14 cellular contexts compared by ENCODE assay signal in genomic region chr6:94071835-94072234, GRCh38.
A peak's percentile ranks its signal among the peaks of the same experiment; 100 is the strongest.
DNase-seq lines count a peak whose midpoint lies in the region; FAIRE-seq and TF ChIP-seq lines count a peak whose summit lies in the region.
"Had no signal": no experiment of that assay in that cellular context is flagged by ENCODE, and none has a peak within 500 bp of the region (broad histone marks: within the 10 kb centered on the region; RNA-seq: fewer than 3 reads in every experiment).

No MANE protein-coding gene starts in this region.

- no peaks in the 10 kb centered on the region for H3F3A ChIP-seq in OCI-LY1 (ENCODE audit: insufficient read depth, low read length)

- H3K27me3 Mint-ChIP-seq in osteocyte (ENCODE audit: unreplicated experiment): no peaks in the 10 kb centered on the region
- H3K27me3 Mint-ChIP-seq: activated CD4-positive, alpha-beta T cell treated with anti-CD3 and anti-CD28 coated beads for 36 hours had no signal

- no peaks in the 10 kb centered on the region for H3K9me2 ChIP-seq in OCI-LY1 (ENCODE audit: low read depth, low read length)

- H2AFZ ChIP-seq in OCI-LY1 (ENCODE audit: low read length): no peak overlapping the region

- H3K4me1 Mint-ChIP-seq in osteocyte (ENCODE audit: unreplicated experiment): peaks cover 30% of the 10 kb centered on the region
- H3K4me1 Mint-ChIP-seq: activated CD4-positive, alpha-beta T cell treated with anti-CD3 and anti-CD28 coated beads for 36 hours had no signal

- no peaks in the 10 kb centered on the region for H3K27me3 ChIP-seq in OCI-LY1 (ENCODE audit: insufficient read depth, low read length)

- intact Hi-C loops in kidney (cut with DNase I): no loop called here

- H3K27ac ChIP-seq in OCI-LY1 (ENCODE audit: low read depth, low read length, poor library complexity, severe bottlenecking): no peak overlapping the region
- no peak overlapping the region for H3K27ac ChIP-seq in kidney (ENCODE audit: low read depth in 2 of 2, low read length in 2 of 2)

- H3K36me3 Mint-ChIP-seq in osteocyte (ENCODE audit: unreplicated experiment): no peaks in the 10 kb centered on the region

- H3K27ac Mint-ChIP-seq in osteocyte (ENCODE audit: unreplicated experiment): peak overlapping the region; percentile 33
- H3K27ac Mint-ChIP-seq: activated CD4-positive, alpha-beta T cell treated with anti-CD3 and anti-CD28 coated beads for 36 hours; activated T-cell treated with anti-CD3 and anti-CD28 coated beads, Interleukin-2, amount 50 U/mL, for 72 hours had no signal

- no peaks in the 10 kb centered on the region for H3K36me3 ChIP-seq in OCI-LY1 (ENCODE audit: insufficient read depth, low read length)
- no peaks in the 10 kb centered on the region for H3K36me3 ChIP-seq in kidney (ENCODE audit: control insufficient read depth in 1 of 2, insufficient read depth in 2 of 2, low read length in 2 of 2)

- H3K9me3 ChIP-seq in OCI-LY1 (ENCODE audit: low read length): no peaks in the 10 kb centered on the region
- no peaks in the 10 kb centered on the region for H3K9me3 ChIP-seq in kidney (ENCODE audit: control insufficient read depth in 1 of 2, low read length in 2 of 2)

- DNase-seq in DMS 273 (lab: John Stamatoyannopoulos, UW; ENCODE audit: unreplicated experiment) (peak; percentile 3), DMS 273 treated with DMSO at 0.1 percent for 48 hours (lab: John Stamatoyannopoulos, UW) (no peak), osteocyte (ENCODE audit: extremely low spot score, unreplicated experiment) (no peak), GM19240 (ENCODE audit: insufficient read length, low spot score) (no peak), activated gamma-delta T cell treated with Interleukin-2 at 50 U/mL for 16 hours (no peak), kidney (no peak)
- DNase-seq: 8988T; activated CD4-positive, alpha-beta T cell treated with anti-CD3 and anti-CD28 coated beads for 36 hours; activated T-cell treated with anti-CD3 and anti-CD28 coated beads, Interleukin-2, amount 50 U/mL, for 72 hours; NCI-H2171 treated with DMSO at 0.1 percent for 48 hours; retina had no signal

- H3K9ac ChIP-seq in OCI-LY1 (ENCODE audit: low read length) (no peak overlapping the region), kidney (ENCODE audit: low read length in 2 of 2) (no peak overlapping the region)

- no peaks in the 10 kb centered on the region for H3K79me2 ChIP-seq in OCI-LY1 (ENCODE audit: insufficient read depth, low read length)

- no peaks in the 10 kb centered on the region for H4K20me1 ChIP-seq in OCI-LY1 (ENCODE audit: insufficient read depth, low read length)

- H3K9me3 Mint-ChIP-seq in osteocyte (ENCODE audit: unreplicated experiment): no peaks in the 10 kb centered on the region
- H3K9me3 Mint-ChIP-seq: activated T-cell treated with anti-CD3 and anti-CD28 coated beads, Interleukin-2, amount 50 U/mL, for 72 hours had no signal

- H3K4me1 ChIP-seq in OCI-LY1 (ENCODE audit: insufficient read depth, low read length, severe bottlenecking) (no peaks in the 10 kb centered on the region), kidney (ENCODE audit: control insufficient read depth in 1 of 2, insufficient read depth in 1 of 2, low read depth in 1 of 2, low read length in 2 of 2) (no peaks in the 10 kb centered on the region)

- H3K4me2 ChIP-seq in OCI-LY1 (ENCODE audit: low read length): no peak overlapping the region

- H3K4me3 ChIP-seq in OCI-LY1 (ENCODE audit: low read depth, low read length, poor library complexity, severe bottlenecking) (no peak overlapping the region), kidney (ENCODE audit: low read length in 2 of 2) (no peak overlapping the region)

- peak; percentile 38 for FAIRE-seq in colon (lab: Jason Lieb, UNC)
- no peak for FAIRE-seq in kidney (lab: Jason Lieb, UNC)
- FAIRE-seq: endothelial cell of umbilical vein had no signal

- no peak overlapping the region for H3K4me3 Mint-ChIP-seq in osteocyte (ENCODE audit: unreplicated experiment)
- H3K4me3 Mint-ChIP-seq: activated CD4-positive, alpha-beta T cell treated with anti-CD3 and anti-CD28 coated beads for 36 hours; activated T-cell treated with anti-CD3 and anti-CD28 coated beads, Interleukin-2, amount 50 U/mL, for 72 hours had no signal

- peak; percentile 15; the same call in 1 of the 2 replicates for TF ChIP-seq CTCF in OCI-LY1 (IDR thresholded peaks at IDR 0.05; ENCODE audit: low read length)
- TF ChIP-seq CTCF in osteocyte (IDR thresholded peaks at IDR 0.05): peak; percentile 71
- no peak for TF ChIP-seq CTCF in kidney (IDR thresholded peaks at IDR 0.05; ENCODE audit: borderline replicate concordance, extremely low read depth, insufficient read depth)
